23 cellular contexts compared by ENCODE assay signal in genomic region chr16:24789881-24790280, GRCh38. TPM values are rescaled to one million over a fixed set of nuclear protein-coding genes. Genes with fewer than 3 reads are reported as not detected.
A peak's percentile ranks its signal among the peaks of the same experiment; 100 is the strongest.
DNase-seq lines count a peak whose midpoint lies in the region; ATAC-seq and TF ChIP-seq lines count a peak whose summit lies in the region.
"Had no signal": no experiment of that assay in that cellular context is flagged by ENCODE, and none has a peak within 500 bp of the region (broad histone marks: within the 10 kb centered on the region; RNA-seq: fewer than 3 reads in every experiment).

No MANE protein-coding gene starts in this region.

- H3K9me3 Mint-ChIP-seq in HFFc6, result no peaks in the 10 kb centered on the region
- H3K9me3 Mint-ChIP-seq in central memory CD8-positive, alpha-beta T cell, result no peaks in the 10 kb centered on the region
- H3K9me3 Mint-ChIP-seq: CD4-positive, CD25-positive, alpha-beta regulatory T cell had no signal

- peak overlapping the region; percentile 19; the same call in 1 of the 2 replicates for H3K27ac Mint-ChIP-seq in HFFc6
- peak overlapping the region; percentile 59 for H3K27ac Mint-ChIP-seq in central memory CD8-positive, alpha-beta T cell (ENCODE audit: low read depth)

- no peak overlapping the region for H3K27ac ChIP-seq in RWPE1
- peak overlapping the region; percentile 49 for H3K27ac ChIP-seq in neutrophil
- no peak overlapping the region for H3K27ac ChIP-seq in GM23248
- H3K27ac ChIP-seq: HL-60, SJSA1 had no signal

- H3K36me3 ChIP-seq in neutrophil (peaks cover 69% of the 10 kb centered on the region), GM23248 (ENCODE audit: low read depth) (peaks cover 48% of the 10 kb centered on the region)

- no peaks in the 10 kb centered on the region for H3F3A ChIP-seq in GM23248 (ENCODE audit: insufficient read depth)

- H3K9ac ChIP-seq in GM23248, result no peak overlapping the region

- intact Hi-C loops in left colon (cut with DNase I, micrococcal nuclease), result no loop called here

- H3K4me2 ChIP-seq in GM23248 (ENCODE audit: unreplicated experiment), result no peak overlapping the region

- H3K4me1 ChIP-seq in neutrophil (ENCODE audit: control insufficient read depth in 1 of 2, insufficient read depth in 1 of 2, low read depth in 1 of 2, low read length in 1 of 2), result no peaks in the 10 kb centered on the region
- no peaks in the 10 kb centered on the region for H3K4me1 ChIP-seq in GM23248 (ENCODE audit: insufficient read depth)
- H3K4me1 ChIP-seq: SJSA1 had no signal

- POLR2A ChIA-PET in RWPE1 (lab: Yijun Ruan, JAX; ENCODE audit: low non-redundant PET), result no interaction called here

- H3K9me3 ChIP-seq in neutrophil (no peaks in the 10 kb centered on the region), GM23248 (ENCODE audit: low read depth) (no peaks in the 10 kb centered on the region)
- H3K9me3 ChIP-seq: SJSA1 had no signal

- H3K4me3 Mint-ChIP-seq in HFFc6, result no peak overlapping the region
- no peak overlapping the region for H3K4me3 Mint-ChIP-seq in central memory CD8-positive, alpha-beta T cell
- H3K4me3 Mint-ChIP-seq: CD4-positive, CD25-positive, alpha-beta regulatory T cell had no signal

- CTCF ChIA-PET in RWPE1 (lab: Yijun Ruan, JAX), result no interaction called here

- H3K4me1 Mint-ChIP-seq in HFFc6 (ENCODE audit: low read depth), result no peaks in the 10 kb centered on the region
- peaks cover 16% of the 10 kb centered on the region for H3K4me1 Mint-ChIP-seq in central memory CD8-positive, alpha-beta T cell

- H3K27me3 Mint-ChIP-seq in HFFc6 (ENCODE audit: insufficient read depth), result no peaks in the 10 kb centered on the region; the same call in 1 of the 2 replicates
- H3K27me3 Mint-ChIP-seq in central memory CD8-positive, alpha-beta T cell, result no peaks in the 10 kb centered on the region
- H3K27me3 Mint-ChIP-seq: CD4-positive, CD25-positive, alpha-beta regulatory T cell had no signal

- H3K79me2 ChIP-seq in GM23248 (ENCODE audit: insufficient read depth), result peaks cover 70% of the 10 kb centered on the region

- DNase-seq in HFFc6 (no peak), RWPE1 (ENCODE audit: low spot score) (peak; percentile 16), left colon (no peak), GM23248 (no peak)
- DNase-seq in central memory CD8-positive, alpha-beta T cell (ENCODE audit: low spot score in 2 of 2), result no peak
- DNase-seq: CD4-positive, CD25-positive, alpha-beta regulatory T cell; EL; GF-D8; KBM-7; NCI-H1105; NCI-H146; NCI-H2029; NCI-H226; NCI-H510A treated with DMSO at 0.1 percent for 48 hours; NCI-H748 treated with DMSO at 0.1 percent for 48 hours; NK-92 treated with Interleukin-12 subunit alpha and Interleukin-12 subunit beta, amount 100 ng/mL, for 24 hours had no signal

- no peak overlapping the region for H3K4me3 ChIP-seq in neutrophil (ENCODE audit: low read depth in 1 of 2, low read length in 1 of 2)
- no peak overlapping the region for H3K4me3 ChIP-seq in GM23248
- H3K4me3 ChIP-seq: SJSA1 had no signal

- in situ Hi-C loops in GM23248 (cut with MboI), result loop anchor here (10.0 kb wide), 1 partner anchor 205 kb away; no protein-coding TSS in a partner anchor

- H3K27me3 ChIP-seq in neutrophil (no peaks in the 10 kb centered on the region), GM23248 (replicated peaks; ENCODE audit: insufficient read depth) (no peaks in the 10 kb centered on the region)
- H3K27me3 ChIP-seq: SJSA1 had no signal

- peaks cover 39% of the 10 kb centered on the region for H3K36me3 Mint-ChIP-seq in HFFc6 (ENCODE audit: low read depth)
- peaks cover 35% of the 10 kb centered on the region for H3K36me3 Mint-ChIP-seq in central memory CD8-positive, alpha-beta T cell (ENCODE audit: insufficient read depth)

- WGBS in GM23248 (ENCODE audit: low coverage in 1 of 2, low lambda C conversion rate in 2 of 2, missing lambda C conversion rate in 2 of 2), 2 experiments, result 95 to 98% methylated on average over 2 of the region's 2 CpGs

- H2AFZ ChIP-seq in GM23248, result no peak overlapping the region

- H3K9me2 ChIP-seq in GM23248 (ENCODE audit: insufficient read depth), result no peaks in the 10 kb centered on the region

- no peak for ATAC-seq in central memory CD8-positive, alpha-beta T cell (replicated peaks; ENCODE audit: extremely low read depth, poor library complexity, severe bottlenecking)
- ATAC-seq in left colon, result no peak
- ATAC-seq in GM18511 (IDR thresholded peaks at IDR 0.05; ENCODE audit: unreplicated experiment), result no peak
- ATAC-seq: Panc1 had no signal

- TF ChIP-seq CTCF in HFFc6 (IDR thresholded peaks at IDR 0.05) (no peak), RWPE1 (conservative IDR thresholded peaks at IDR 0.05; ENCODE audit: low read depth) (no peak), neutrophil (IDR thresholded peaks at IDR 0.05) (no peak)

- H4K20me1 ChIP-seq in GM23248 (ENCODE audit: insufficient read depth), result peaks cover 3% of the 10 kb centered on the region; the same call in 1 of the 2 replicates

RNA-seq across cellular contexts. Expression of gene SLC5A11, which starts 55.9 kb away (rescaled TPM):
- under 1 TPM in 1 of 6 experiments, not detected in 5; 0.23 TPM for total RNA-seq in HFFc6 (2021; fragmentation: NEBNext Ultra II Directional; extraction: Animal tissue kit (Norgen Biotek cat#: 25700))
- 1 to 10 TPM in 1 of 2 donors, under 1 TPM in 1; 0.31 to 2.8 TPM for total RNA-seq in left colon
- not detected in 2 replicates for total RNA-seq in GM23248 (2014; rRNA removed; shearing (Covaris generic))
- polyA plus RNA-seq in GM23248 (2016; fragmentation: Nextera tagmentation; extraction: Ambion mirVana), result not detected in 2 replicates
- total RNA-seq: A673; CD4-positive, CD25-positive, alpha-beta regulatory T cell had no signal
- polyA plus RNA-seq: BJ; CD4-positive, CD25-positive, alpha-beta regulatory T cell had no signal
